ENCODE assay signal across 35 cellular contexts in genomic region chrX:107389726-107390125, GRCh38.
"Had no signal": no experiment of that assay in that cellular context is flagged by ENCODE, and none has a peak within 500 bp of the region (broad histone marks: within the 10 kb centered on the region; RNA-seq: fewer than 3 reads in every experiment).

No MANE protein-coding gene starts in this region.

- DNase-seq: Karpas-422, Kasumi-1, MG63, MM.1S, MV-4-11, NCI-H1048, NCI-H1092, NCI-H1092 treated with DMSO at 0.1 percent for 48 hours, NCI-H1105, NCI-H1105 treated with DMSO at 0.1 percent for 48 hours, NCI-H1417, NCI-H1417 treated with DMSO at 0.1 percent for 48 hours, NCI-H1436, NCI-H1436 treated with DMSO at 0.1 percent for 48 hours, NCI-H146, NCI-H1694, NCI-H1694 treated with DMSO at 0.1 percent for 48 hours, NCI-H187, NCI-H187 treated with DMSO at 0.1 percent for 48 hours, NCI-H1930, NCI-H2029, NCI-H2029 treated with DMSO at 0.1 percent for 48 hours, NCI-H2081, NCI-H2081 treated with DMSO at 0.1 percent for 48 hours, NCI-H2107, NCI-H2171, NCI-H2171 treated with DMSO at 0.1 percent for 48 hours, NCI-H2227 treated with DMSO at 0.1 percent for 48 hours, NCI-H226, NCI-H345, NCI-H446, NCI-H446 treated with DMSO at 0.1 percent for 48 hours, NCI-H510A, NCI-H510A treated with DMSO at 0.1 percent for 48 hours, NCI-H524 had no signal

- H3K9me3 ChIP-seq: MG63 had no signal

- H3K4me3 ChIP-seq: MG63 had no signal

- H3K36me3 ChIP-seq: MG63 had no signal
